Comparison of ENCODE assay signal across 11 cellular contexts in genomic region chr11:134014502-134014901, GRCh38. TPM values are rescaled to one million over a fixed set of nuclear protein-coding genes. Genes with fewer than 3 reads are reported as not detected.
DNase-seq lines count a peak whose midpoint lies in the region; ATAC-seq and TF ChIP-seq lines count a peak whose summit lies in the region.
"Had no signal": no experiment of that assay in that cellular context is flagged by ENCODE, and none has a peak within 500 bp of the region (broad histone marks: within the 10 kb centered on the region; RNA-seq: fewer than 3 reads in every experiment).

No MANE protein-coding gene starts in this region.

- WGBS in H9 (ENCODE audit: extremely low coverage, insufficient read length, low lambda C conversion rate): no CpG with 5 or more reads among the region's 5 CpGs

- H3K9me3 Mint-ChIP-seq in H9: no peaks in the 10 kb centered on the region

- no peak overlapping the region for H2BK15ac ChIP-seq in H9 (ENCODE audit: low read depth, low read length)

- H3K23ac ChIP-seq in H9 (ENCODE audit: insufficient read length, low read depth, low read length): no peak overlapping the region

- H2BK20ac ChIP-seq in H9 (ENCODE audit: low read depth, low read length, poor library complexity, severe bottlenecking): no peak overlapping the region

- H3K4me3 Mint-ChIP-seq in H9: no peak overlapping the region

- no peaks in the 10 kb centered on the region for H3K27me3 ChIP-seq in H9 (ENCODE audit: insufficient read depth, low read length)

- no peak overlapping the region for H4K5ac ChIP-seq in H9 (ENCODE audit: insufficient read length, low read depth, low read length)

- H4K91ac ChIP-seq in H9 (ENCODE audit: insufficient read length, low read depth, low read length): no peak overlapping the region

- intact Hi-C loops in left ventricle myocardium superior (cut with micrococcal nuclease): no loop called here

- TF ChIP-seq CTCF in AG10803 (conservative IDR thresholded peaks at IDR 0.05; ENCODE audit: low read length): peak; percentile 44
- TF ChIP-seq CTCF in H9 (conservative IDR thresholded peaks at IDR 0.05): peak; percentile 75

- H3K4me1 Mint-ChIP-seq in H9: peaks cover 3 to 4% of the 10 kb centered on the region in 2 experiments

- no peaks in the 10 kb centered on the region for H3K79me1 ChIP-seq in H9 (ENCODE audit: insufficient read depth, low read depth, low read length, poor library complexity, severe bottlenecking)

- ATAC-seq in SK-N-SH treated with all-trans-retinoic acid at 6 μM for 48 hours: peak; percentile 47; the same call in 1 of the 3 replicates
- peak; percentile 87 for ATAC-seq in left ventricle myocardium superior
- no peak for ATAC-seq in HG02884 (IDR thresholded peaks at IDR 0.05; ENCODE audit: unreplicated experiment)

- H3K4ac ChIP-seq in H9 (ENCODE audit: low read depth, low read length): no peak overlapping the region

- H3T11ph ChIP-seq in H9 (ENCODE audit: low read length): no peak overlapping the region

- H3K4me1 ChIP-seq in H9 (ENCODE audit: insufficient read depth, low read length): no peaks in the 10 kb centered on the region

- H3K18ac ChIP-seq in H9 (ENCODE audit: insufficient read length, low read depth, low read length): no peak overlapping the region

- no peak for DNase-seq in AG10803 (ENCODE audit: low read depth)
- peak; percentile 68 for DNase-seq in H9
- DNase-seq in left ventricle myocardium superior: peak; percentile 62
- no peak for DNase-seq in HuH-7 (ENCODE audit: low spot score)
- no peak for DNase-seq in activated CD8-positive, alpha-beta memory T cell treated with anti-CD3 and anti-CD28 coated beads for 24 hours
- DNase-seq in activated CD8-positive, alpha-beta memory T cell treated with anti-CD3 and anti-CD28 coated beads, Interleukin-2, amount 50 U/mL, for 4 hours: no peak
- DNase-seq: effector CD4-positive, alpha-beta T cell had no signal

- H2AK5ac ChIP-seq in H9 (ENCODE audit: insufficient read length, low read length): no peak overlapping the region

- no peaks in the 10 kb centered on the region for H3K79me2 ChIP-seq in H9 (ENCODE audit: insufficient read depth, low read length)

- no peaks in the 10 kb centered on the region for H4K20me1 ChIP-seq in H9 (ENCODE audit: control insufficient read depth, insufficient read depth, insufficient read length)

- H2BK120ac ChIP-seq in H9 (ENCODE audit: low read depth, low read length, poor library complexity, severe bottlenecking): no peak overlapping the region

- no peak overlapping the region for H3K9ac ChIP-seq in H9 (ENCODE audit: extremely low read depth, insufficient read length, low read length)

- no peak overlapping the region for H3K4me3 ChIP-seq in AG10803 (ENCODE audit: low read length)
- H3K4me3 ChIP-seq: lung had no signal

- no peak overlapping the region for H2BK5ac ChIP-seq in H9 (ENCODE audit: insufficient read length, low read length)

- H3K23me2 ChIP-seq in H9 (ENCODE audit: insufficient read length, low read depth, low read length, poor library complexity, severe bottlenecking): no peaks in the 10 kb centered on the region

- H3K36me3 Mint-ChIP-seq in H9 (ENCODE audit: insufficient read depth in 1 of 3, low read depth in 3 of 3): no peaks in the 10 kb centered on the region

- no peak overlapping the region for H4K8ac ChIP-seq in H9 (replicated peaks; ENCODE audit: insufficient read length, low read depth, low read length)

- H3K27ac ChIP-seq in H9 (ENCODE audit: insufficient read length, low read depth, low read length): no peak overlapping the region
- H3K27ac ChIP-seq: HL-60 had no signal

- no peak overlapping the region for H2BK12ac ChIP-seq in H9 (ENCODE audit: insufficient read length, low read depth, low read length)

- no peak overlapping the region for H2AFZ ChIP-seq in H9 (ENCODE audit: low read length)

- H3K56ac ChIP-seq in H9 (ENCODE audit: insufficient read length, low read depth, low read length): no peak overlapping the region

- no peaks in the 10 kb centered on the region for H3K9me3 ChIP-seq in H9 (ENCODE audit: control insufficient read depth, low read depth, low read length)

- H3K4me2 ChIP-seq in H9 (ENCODE audit: insufficient read depth, insufficient read length, low read length): no peak overlapping the region

- H3K27me3 Mint-ChIP-seq in H9 (ENCODE audit: low read depth): peaks cover 33% of the 10 kb centered on the region

- H3K14ac ChIP-seq in H9 (ENCODE audit: insufficient read depth, low read length): no peak overlapping the region

- peak overlapping the region in 1 of 3 experiments; percentile 64; a peak in 1 of 7 replicates for H3K27ac Mint-ChIP-seq in H9

TF ChIP-seq in SK-N-SH treated with all-trans-retinoic acid at 6 μM for 48 hours, 23 proteins besides CTCF, POLR2A, EP300 and RAD21:
- TF ChIP-seq ZFP30 (CRISPR knock-in tag; IDR thresholded peaks at IDR 0.05) (no peak), ZC3H10 (CRISPR knock-in tag; IDR thresholded peaks at IDR 0.05) (no peak), ARNTL (CRISPR knock-in tag; IDR thresholded peaks at IDR 0.05; ENCODE audit: borderline replicate concordance, low read depth) (no peak), ESRRG (CRISPR knock-in tag; IDR thresholded peaks at IDR 0.05) (no peak), TCF4 (CRISPR knock-in tag; IDR thresholded peaks at IDR 0.05; ENCODE audit: borderline replicate concordance) (no peak), ZNF8 (CRISPR knock-in tag; IDR thresholded peaks at IDR 0.05) (no peak), GLIS3 (CRISPR knock-in tag; IDR thresholded peaks at IDR 0.05) (no peak)

RNA-seq across cellular contexts. Expression of gene JAM3, which starts 54.4 kb away (rescaled TPM):
- total RNA-seq in H9 (2021) (30.0 and 36.5 TPM in 2 replicates), left ventricle myocardium superior (18.3 TPM)

RNA-seq across cellular contexts. Expression of gene IGSF9B, which starts 57.7 kb away (rescaled TPM):
- 25.7 and 26.3 TPM in 2 replicates for total RNA-seq in H9 (2021)
- 34.5 TPM for total RNA-seq in left ventricle myocardium superior

Comparison
In these comparisons a context has a peak if more than half of its experiments do, and no peak if none do; other contexts are left out.
1. DNase-seq: peak in H9 (single experiment) and left ventricle myocardium superior (single experiment); none in AG10803 (single experiment), HuH-7 (single experiment), activated CD8-positive, alpha-beta memory T cell treated with anti-CD3 and anti-CD28 coated beads for 24 hours (single experiment) and activated CD8-positive, alpha-beta memory T cell treated with anti-CD3 and anti-CD28 coated beads, Interleukin-2, amount 50 U/mL, for 4 hours (single experiment).